ENCODE assay signal across 8 cellular contexts in genomic region chr19:5905072-5905778, GRCh38. TPM values are rescaled to one million over a fixed set of nuclear protein-coding genes. Genes with fewer than 3 reads are reported as not detected.
DNase-seq lines count a peak whose midpoint lies in the region; ATAC-seq and TF ChIP-seq lines count a peak whose summit lies in the region.

No MANE protein-coding gene starts in this region.

- no peaks in the 10 kb centered on the region for H3K27me3 Mint-ChIP-seq in central memory CD8-positive, alpha-beta T cell
- H3K27me3 Mint-ChIP-seq in naive thymus-derived CD4-positive, alpha-beta T cell = no peaks in the 10 kb centered on the region

- H3K36me3 ChIP-seq in HUES48 (ENCODE audit: control insufficient read depth, insufficient read depth, low read length) = peaks cover 6% of the 10 kb centered on the region; the same call in 1 of the 2 replicates
- peaks cover 0 to 23% (median 3%) of the 10 kb centered on the region in 3 experiments for H3K36me3 ChIP-seq in naive thymus-derived CD4-positive, alpha-beta T cell (ENCODE audit: control insufficient read depth in 2 of 3, insufficient read depth in 3 of 3, low read length in 3 of 3)

- H3K4me1 ChIP-seq in HUES48 (ENCODE audit: control insufficient read depth, insufficient read depth, low read length) = no peaks in the 10 kb centered on the region
- H3K4me1 ChIP-seq in naive thymus-derived CD4-positive, alpha-beta T cell (ENCODE audit: control insufficient read depth in 2 of 2, insufficient read depth in 2 of 2, low read length in 2 of 2) = peaks cover 18 to 19% of the 10 kb centered on the region in 2 donors

- no peaks in the 10 kb centered on the region for H3K9me3 ChIP-seq in HUES48 (ENCODE audit: control insufficient read depth, insufficient read depth, low read length)
- no peaks in the 10 kb centered on the region for H3K9me3 ChIP-seq in naive thymus-derived CD4-positive, alpha-beta T cell (ENCODE audit: control insufficient read depth in 2 of 3, low read length in 3 of 3)

- peaks cover 42% of the 10 kb centered on the region for H3K36me3 Mint-ChIP-seq in central memory CD8-positive, alpha-beta T cell (ENCODE audit: insufficient read depth)
- H3K36me3 Mint-ChIP-seq in naive thymus-derived CD4-positive, alpha-beta T cell = peaks cover 3 to 8% (median 4%) of the 10 kb centered on the region in 5 donors

- H3K4me3 ChIP-seq in AG10803 (ENCODE audit: low read length) (peak overlapping the region; percentile 90), HUES48 (ENCODE audit: low read depth, low read length) (peak overlapping the region; percentile 89)
- peak overlapping the region; percentile 89 for H3K4me3 ChIP-seq in naive thymus-derived CD4-positive, alpha-beta T cell (ENCODE audit: low read length)

- DNase-seq in AG10803 (ENCODE audit: low read depth) (no peak), NCI-H82 treated with DMSO at 0.1 percent for 48 hours (lab: John Stamatoyannopoulos, UW; ENCODE audit: unreplicated experiment) (no peak)
- no peak for DNase-seq in central memory CD8-positive, alpha-beta T cell (ENCODE audit: low spot score in 2 of 2)
- peak in 1 of 9 donors; percentile 37 for DNase-seq in naive thymus-derived CD4-positive, alpha-beta T cell
- no peak for DNase-seq in activated CD4-positive, alpha-beta T cell treated with anti-CD3 and anti-CD28 coated beads, Interleukin-2, amount 50 U/mL, for 48 hours

- H3K9me3 Mint-ChIP-seq in central memory CD8-positive, alpha-beta T cell = no peaks in the 10 kb centered on the region
- no peaks in the 10 kb centered on the region for H3K9me3 Mint-ChIP-seq in naive thymus-derived CD4-positive, alpha-beta T cell

- CTCF ChIA-PET in naive thymus-derived CD4-positive, alpha-beta T cell (lab: Charles Lee) = interaction anchor here (0.7 to 2.1 kb wide), 4 partner anchors 46 to 101 kb away, joined by 3 to 5 read pairs (median 3); no protein-coding TSS in a partner anchor

- intact Hi-C loops in naive thymus-derived CD4-positive, alpha-beta T cell (cut with micrococcal nuclease) = loop anchor here (2.0 to 10.0 kb wide), 7 partner anchors 46 to 1630 kb away; partner anchors contain the start of genes GPR108 (in 1 of the 2), KHSRP (in 1 of the 2), PNPLA6 (in 1 of the 2) and ZNF557 (in 1 of the 2)

- H3K27ac Mint-ChIP-seq in central memory CD8-positive, alpha-beta T cell (ENCODE audit: low read depth) = peak overlapping the region; percentile 99
- peak overlapping the region; percentile 49 to 100 (median 88) for H3K27ac Mint-ChIP-seq in naive thymus-derived CD4-positive, alpha-beta T cell

- no peak for TF ChIP-seq CTCF in AG10803 (conservative IDR thresholded peaks at IDR 0.05; ENCODE audit: low read length)

- POLR2A ChIA-PET in naive thymus-derived CD4-positive, alpha-beta T cell (lab: Charles Lee) = interaction anchor here (0.8 to 6.0 kb wide), 9 partner anchors 9 to 101 kb away, joined by 3 to 48 read pairs (median 12); partner anchors contain the start of gene CAPS

- H3K4me1 Mint-ChIP-seq in central memory CD8-positive, alpha-beta T cell = peaks cover 34% of the 10 kb centered on the region
- H3K4me1 Mint-ChIP-seq in naive thymus-derived CD4-positive, alpha-beta T cell = peaks cover 21 to 48% (median 26%) of the 10 kb centered on the region in 7 donors

- no peaks in the 10 kb centered on the region for H3K27me3 ChIP-seq in HUES48 (ENCODE audit: control insufficient read depth, insufficient read depth, low read length)
- H3K27me3 ChIP-seq in naive thymus-derived CD4-positive, alpha-beta T cell (ENCODE audit: control insufficient read depth in 2 of 2, insufficient read depth in 2 of 2, low read length in 2 of 2) = no peaks in the 10 kb centered on the region

- peak overlapping the region; percentile 92 for H3K4me3 Mint-ChIP-seq in central memory CD8-positive, alpha-beta T cell
- H3K4me3 Mint-ChIP-seq in naive thymus-derived CD4-positive, alpha-beta T cell = peak overlapping the region; percentile 89 to 99 (median 96)

- peak overlapping the region; percentile 60 for H3K27ac ChIP-seq in HUES48 (ENCODE audit: low read depth, low read length)
- peak overlapping the region; percentile 84 for H3K27ac ChIP-seq in naive thymus-derived CD4-positive, alpha-beta T cell (ENCODE audit: low read depth, low read length)

- no peak for ATAC-seq in central memory CD8-positive, alpha-beta T cell (replicated peaks; ENCODE audit: extremely low read depth, poor library complexity, severe bottlenecking)
- no peak for ATAC-seq in naive thymus-derived CD4-positive, alpha-beta T cell
- ATAC-seq in HG03571 (IDR thresholded peaks at IDR 0.05; ENCODE audit: unreplicated experiment) = no peak
- ATAC-seq in GM18511 (IDR thresholded peaks at IDR 0.05; ENCODE audit: unreplicated experiment) = no peak

- H3K9ac ChIP-seq in HUES48 (ENCODE audit: low read depth, low read length) = peak overlapping the region; percentile 74

RNA-seq across cellular contexts. Expression of gene VMAC, which starts 0.6 kb away (rescaled TPM):
- total RNA-seq in naive thymus-derived CD4-positive, alpha-beta T cell = 10 to 100 TPM; 13.1 to 39.4 (median 27.8) TPM
- 1 to 10 TPM; 6.3 to 7.0 TPM for polyA plus RNA-seq in naive thymus-derived CD4-positive, alpha-beta T cell

RNA-seq across cellular contexts. Expression of gene NDUFA11, which starts 1.6 kb away (rescaled TPM):
- 100 to 1,000 TPM; 108 to 241 (median 135) TPM for total RNA-seq in naive thymus-derived CD4-positive, alpha-beta T cell
- polyA plus RNA-seq in naive thymus-derived CD4-positive, alpha-beta T cell = 100 to 1,000 TPM; 381 to 415 TPM

RNA-seq across cellular contexts. Expression of gene CAPS, which starts 8.8 kb away (rescaled TPM):
- 10 to 100 TPM; 22.1 to 80.6 (median 58.5) TPM for total RNA-seq in naive thymus-derived CD4-positive, alpha-beta T cell
- polyA plus RNA-seq in naive thymus-derived CD4-positive, alpha-beta T cell = 1 to 10 TPM; 1.6 to 4.1 TPM

RNA-seq across cellular contexts. Expression of gene FUT5, which starts 34.9 kb away (rescaled TPM):
- total RNA-seq in naive thymus-derived CD4-positive, alpha-beta T cell = 1 to 10 TPM in 2 of 5 experiments, under 1 TPM in 1, not detected in 2; 0.24 to 6.2 (median 2.5) TPM
- not detected for polyA plus RNA-seq in naive thymus-derived CD4-positive, alpha-beta T cell

RNA-seq across cellular contexts. Expression of gene FUT3, which starts 54.0 kb away (rescaled TPM):
- under 1 TPM in 2 of 5 experiments, not detected in 3; 0.29 to 0.45 TPM for total RNA-seq in naive thymus-derived CD4-positive, alpha-beta T cell
- not detected for polyA plus RNA-seq in naive thymus-derived CD4-positive, alpha-beta T cell
